20 cellular contexts compared by ENCODE assay signal in the genomic region with DNA sequence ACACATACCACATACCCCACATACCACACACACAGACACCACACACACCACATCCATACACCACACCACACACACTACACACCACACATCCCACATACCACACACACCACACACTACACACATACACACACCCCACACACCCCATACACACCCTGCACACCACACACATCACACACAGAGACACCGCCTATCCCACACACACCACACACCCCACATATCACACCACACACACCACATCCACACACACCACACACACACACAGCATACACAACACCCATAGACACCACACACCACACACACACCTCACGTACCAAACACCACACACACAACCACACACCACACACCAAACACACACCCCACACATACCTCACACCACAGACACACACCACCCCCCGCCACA.
DNase-seq lines count a peak whose midpoint lies in the region; ATAC-seq, FAIRE-seq and TF ChIP-seq lines count a peak whose summit lies in the region.
"Had no signal": no experiment of that assay in that cellular context is flagged by ENCODE, and none has a peak within 500 bp of the region (broad histone marks: within the 10 kb centered on the region; RNA-seq: fewer than 3 reads in every experiment).

No MANE protein-coding gene starts in this region.

- H3K9me3 ChIP-seq in HepG2 (ENCODE audit: low read length) (no peaks in the 10 kb centered on the region), right lobe of liver (no peaks in the 10 kb centered on the region), uterus (no peaks in the 10 kb centered on the region)
- H3K9me3 ChIP-seq: BE2C had no signal

- no peak for TF ChIP-seq RAD21 in HepG2 (CRISPR knock-in tag; IDR thresholded peaks at IDR 0.05)

- H3K9me3 Mint-ChIP-seq in T-helper 1 cell treated with Interleukin-12 subunit alpha and Interleukin-12 subunit beta and Interleukin-4 antibody, amounts not matched to agents 30 μg/mL and 1 μg/mL, for 36 hours, result peaks cover 7% of the 10 kb centered on the region
- no peaks in the 10 kb centered on the region for H3K9me3 Mint-ChIP-seq in natural killer cell treated with Interleukin-12 subunit alpha and Interleukin-12 subunit beta and Interleukin-15 and Interleukin-18, amount 100 ng/mL, for 72 hours

- no TSS peak for BruUV-seq in HepG2 (replicated peaks; lab: Mats Ljungman, UMichigan)

- no peak overlapping the region for H3K9ac ChIP-seq in HepG2 (ENCODE audit: insufficient read depth, low read depth, low read length)

- peaks cover 2% of the 10 kb centered on the region for H3K4me1 Mint-ChIP-seq in T-helper 1 cell treated with Interleukin-12 subunit alpha and Interleukin-12 subunit beta and Interleukin-4 antibody, amounts not matched to agents 30 μg/mL and 1 μg/mL, for 36 hours (ENCODE audit: low read depth)
- H3K4me1 Mint-ChIP-seq in natural killer cell treated with Interleukin-12 subunit alpha and Interleukin-12 subunit beta and Interleukin-15 and Interleukin-18, amount 100 ng/mL, for 72 hours (ENCODE audit: low read depth in 2 of 2), result peaks cover 5 to 8% of the 10 kb centered on the region in 2 donors

- CTCF ChIA-PET in HepG2 (lab: Yijun Ruan, JAX; ENCODE audit: low intra/inter-chr PET ratio, low total read pairs), result no interaction called here

- no peak overlapping the region for H3K4me3 Mint-ChIP-seq in T-helper 1 cell treated with Interleukin-12 subunit alpha and Interleukin-12 subunit beta and Interleukin-4 antibody, amounts not matched to agents 30 μg/mL and 1 μg/mL, for 36 hours
- H3K4me3 Mint-ChIP-seq in natural killer cell treated with Interleukin-12 subunit alpha and Interleukin-12 subunit beta and Interleukin-15 and Interleukin-18, amount 100 ng/mL, for 72 hours, result no peak overlapping the region
- H3K4me3 Mint-ChIP-seq: CD4-positive, alpha-beta memory T cell had no signal

- no peaks in the 10 kb centered on the region for H3K79me2 ChIP-seq in HepG2 (ENCODE audit: insufficient read depth, low read length)

- in situ Hi-C loops in HepG2 (cut with HindIII; ENCODE audit: extremely low pct_ligation_motif_present, low pct_unique_long_range_greater_than_20kb), result no loop called here

- DNase-seq in T-helper 1 cell, result no peak
- DNase-seq in HepG2 (ENCODE audit: low spot score), result no peak
- no peak for DNase-seq in right lobe of liver
- no peak for DNase-seq in natural killer cell treated with Interleukin-12 subunit alpha and Interleukin-12 subunit beta and Interleukin-15 and Interleukin-18, amount 100 ng/mL, for 72 hours (ENCODE audit: low spot score)
- DNase-seq in uterus, result no peak
- no peak for DNase-seq in AML-193 (lab: John Stamatoyannopoulos, UW)
- DNase-seq: BE2C; Calu3; CD4-positive, alpha-beta memory T cell; HCEC 1CT; KBM-7; MV-4-11; NCI-H1930; NCI-H2171; NCI-H748 treated with DMSO at 0.1 percent for 48 hours had no signal

- intact Hi-C loops in HepG2 (cut with micrococcal nuclease; ENCODE audit: unreplicated experiment), result no loop called here
- intact Hi-C loops in right lobe of liver (cut with DNase I), result no loop called here
- intact Hi-C loops in uterus (cut with DNase I; ENCODE audit: low total_unique reads), result loop anchor here (5.0 kb wide), 1 partner anchor 99 kb away; no protein-coding TSS in a partner anchor

- peak overlapping the region; percentile 19 for H3K27ac Mint-ChIP-seq in T-helper 1 cell treated with Interleukin-12 subunit alpha and Interleukin-12 subunit beta and Interleukin-4 antibody, amounts not matched to agents 30 μg/mL and 1 μg/mL, for 36 hours
- peak overlapping the region in 1 of 2 donors; percentile 51 for H3K27ac Mint-ChIP-seq in natural killer cell treated with Interleukin-12 subunit alpha and Interleukin-12 subunit beta and Interleukin-15 and Interleukin-18, amount 100 ng/mL, for 72 hours

- H4K20me1 ChIP-seq in HepG2 (ENCODE audit: insufficient read depth, low read length), result no peaks in the 10 kb centered on the region

- no peak overlapping the region for H3K4me3 ChIP-seq in HepG2 (replicated peaks in 1 of 3; ENCODE audit: insufficient read depth in 1 of 3, low read depth in 2 of 3, low read length in 3 of 3)
- no peak overlapping the region for H3K4me3 ChIP-seq in right lobe of liver
- no peak overlapping the region for H3K4me3 ChIP-seq in uterus

- H3K27ac ChIP-seq in HepG2 (ENCODE audit: extremely low read length, insufficient read depth, low read length), result no peak overlapping the region
- no peak overlapping the region for H3K27ac ChIP-seq in right lobe of liver
- no peak overlapping the region for H3K27ac ChIP-seq in uterus
- H3K27ac ChIP-seq: 22Rv1, HL-60, RWPE1 had no signal

- no peak overlapping the region for H3K4me2 ChIP-seq in HepG2 (ENCODE audit: low read depth, low read length)

- whole genome bisulfite sequencing in HepG2 (ENCODE audit: low lambda C conversion rate), result 56% methylated on average over 3 of the region's 3 CpGs
- WGBS in right lobe of liver (ENCODE audit: insufficient coverage, low coverage, low lambda C conversion rate, missing lambda C conversion rate), result 91% methylated on average over 3 of the region's 3 CpGs

- POLR2A ChIA-PET in HepG2 (lab: Yijun Ruan, JAX), result no interaction called here

- TF ChIP-seq CTCF in HepG2 (CRISPR knock-in tag; IDR thresholded peaks at IDR 0.05), result no peak
- TF ChIP-seq CTCF in right lobe of liver (IDR thresholded peaks at IDR 0.05), result no peak
- TF ChIP-seq CTCF in uterus (IDR thresholded peaks at IDR 0.05), result no peak

- H3K4me1 ChIP-seq in HepG2 (ENCODE audit: insufficient read depth, low read length), result no peaks in the 10 kb centered on the region
- H3K4me1 ChIP-seq in right lobe of liver, result no peaks in the 10 kb centered on the region
- H3K4me1 ChIP-seq in uterus, result no peaks in the 10 kb centered on the region
- H3K4me1 ChIP-seq: BE2C had no signal

- TF ChIP-seq POLR2A in HepG2 (IDR thresholded peaks at IDR 0.05; ENCODE audit: insufficient read depth in 1 of 2, low read depth in 2 of 2, low read length in 2 of 2), result no peak
- no peak for TF ChIP-seq POLR2A in right lobe of liver (IDR thresholded peaks at IDR 0.05)
- no peak for TF ChIP-seq POLR2A in uterus (IDR thresholded peaks at IDR 0.05)

- H3K36me3 ChIP-seq in HepG2 (replicated peaks in 1 of 2; ENCODE audit: control insufficient read depth in 1 of 2, insufficient read depth in 2 of 2, low read length in 2 of 2) (no peaks in the 10 kb centered on the region), right lobe of liver (no peaks in the 10 kb centered on the region), uterus (no peaks in the 10 kb centered on the region)
- H3K36me3 ChIP-seq: BE2C had no signal

- H2AFZ ChIP-seq in HepG2 (ENCODE audit: low read length), result no peak overlapping the region

- H3K27me3 ChIP-seq in HepG2 (ENCODE audit: control insufficient read depth in 1 of 2, insufficient read depth in 2 of 2, low read length in 2 of 2) (peaks cover 4 to 30% of the 10 kb centered on the region in 2 experiments; a peak in 3 of 5 replicates), right lobe of liver (no peaks in the 10 kb centered on the region), uterus (no peaks in the 10 kb centered on the region)
- H3K27me3 ChIP-seq: BE2C had no signal

- no peak for ATAC-seq in HepG2
- no peak for ATAC-seq in right lobe of liver
- peak; percentile 24 to 37 for ATAC-seq in natural killer cell treated with Interleukin-12 subunit alpha and Interleukin-12 subunit beta and Interleukin-15 and Interleukin-18, amount 100 ng/mL, for 72 hours
- no peak for ATAC-seq in HG02759 (IDR thresholded peaks at IDR 0.05; ENCODE audit: unreplicated experiment)

- FAIRE-seq in HepG2 (lab: Jason Lieb, UNC), result peak; percentile 34

- peaks cover 18% of the 10 kb centered on the region for H3K27me3 Mint-ChIP-seq in T-helper 1 cell treated with Interleukin-12 subunit alpha and Interleukin-12 subunit beta and Interleukin-4 antibody, amounts not matched to agents 30 μg/mL and 1 μg/mL, for 36 hours (ENCODE audit: low read depth)
- H3K27me3 Mint-ChIP-seq in natural killer cell treated with Interleukin-12 subunit alpha and Interleukin-12 subunit beta and Interleukin-15 and Interleukin-18, amount 100 ng/mL, for 72 hours, result peaks cover 0 to 8% of the 10 kb centered on the region in 2 donors
- H3K27me3 Mint-ChIP-seq: CD4-positive, alpha-beta memory T cell had no signal

- TF ChIP-seq EP300 in HepG2 (IDR thresholded peaks at IDR 0.05; ENCODE audit: low read depth in 2 of 2, low read length in 2 of 2) (no peak), HepG2 (CRISPR knock-in tag; IDR thresholded peaks at IDR 0.05; ENCODE audit: borderline replicate concordance) (no peak)

- peaks cover 5% of the 10 kb centered on the region for H3K36me3 Mint-ChIP-seq in T-helper 1 cell treated with Interleukin-12 subunit alpha and Interleukin-12 subunit beta and Interleukin-4 antibody, amounts not matched to agents 30 μg/mL and 1 μg/mL, for 36 hours (ENCODE audit: low read depth)
- peaks cover 5% of the 10 kb centered on the region for H3K36me3 Mint-ChIP-seq in natural killer cell treated with Interleukin-12 subunit alpha and Interleukin-12 subunit beta and Interleukin-15 and Interleukin-18, amount 100 ng/mL, for 72 hours
- H3K36me3 Mint-ChIP-seq: CD4-positive, alpha-beta memory T cell had no signal

TF ChIP-seq in HepG2, 621 proteins besides CTCF, POLR2A, EP300 and RAD21 (continues in another document):
- TF ChIP-seq SP5 (CRISPR knock-in tag; IDR thresholded peaks at IDR 0.05; ENCODE audit: borderline replicate concordance, low read depth), result no peak
- no peak for TF ChIP-seq THAP11 (CRISPR knock-in tag; IDR thresholded peaks at IDR 0.05)

Comparison
In these comparisons a context has a peak if more than half of its experiments do, and no peak if none do; other contexts are left out.
1. ATAC-seq: peak in natural killer cell treated with Interleukin-12 subunit alpha and Interleukin-12 subunit beta and Interleukin-15 and Interleukin-18, amount 100 ng/mL, for 72 hours (2 of 2); none in HepG2 (single experiment), right lobe of liver (0 of 4) and HG02759 (single experiment).